30 cellular contexts compared by ENCODE assay signal in the genomic region with DNA sequence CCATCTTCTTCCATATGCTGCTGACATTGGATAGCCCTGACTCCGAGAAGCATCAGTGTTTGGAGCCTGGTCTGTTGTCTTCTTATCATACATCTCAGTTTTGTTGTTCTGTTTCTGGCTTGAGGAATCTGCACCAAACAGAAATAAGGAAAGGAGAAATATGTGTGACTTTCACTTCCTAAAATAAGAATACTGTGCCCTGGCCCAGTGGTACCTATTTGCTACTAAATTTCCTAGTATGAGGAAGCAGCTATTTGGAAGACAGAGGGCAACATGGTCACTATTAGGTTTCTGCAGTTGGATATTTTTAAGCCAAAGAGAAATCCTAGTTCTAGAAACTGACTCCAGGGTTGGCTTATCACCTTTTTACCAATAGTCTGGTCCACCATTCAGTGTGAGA. TPM values are rescaled to one million over a fixed set of nuclear protein-coding genes. Genes with fewer than 3 reads are reported as not detected.
"Had no signal": no experiment of that assay in that cellular context is flagged by ENCODE, and none has a peak within 500 bp of the region (broad histone marks: within the 10 kb centered on the region; RNA-seq: fewer than 3 reads in every experiment).

No MANE protein-coding gene starts in this region.

- H3K36me3 ChIP-seq: MG63 had no signal

- ATAC-seq: activated CD8-positive, alpha-beta memory T cell treated with anti-CD3 and anti-CD28 coated beads, Interleukin-2, amount 10 ng/mL, durations not matched to agents 7 days and 5 days; body of pancreas; Panc1; Right ventricle myocardium inferior had no signal

- H3K4me1 Mint-ChIP-seq: activated CD4-positive, alpha-beta T cell treated with anti-CD3 and anti-CD28 coated beads, Interleukin-2, amount 10 ng/mL, durations not matched to agents 24 days and 14 days; activated CD8-positive, alpha-beta memory T cell treated with anti-CD3 and anti-CD28 coated beads, Interleukin-2, amount 10 ng/mL, durations not matched to agents 7 days and 5 days; activated naive CD4-positive, alpha-beta T cell treated with anti-CD3 and anti-CD28 coated beads, Interleukin-2, amount 50 U/mL, for 24 hours had no signal

- H3K9me3 ChIP-seq: body of pancreas, MG63 had no signal

- H3K4me3 Mint-ChIP-seq: activated B cell treated with CpG ODN at 0.5 μM for 24 hours; activated CD4-positive, alpha-beta T cell treated with anti-CD3 and anti-CD28 coated beads, Interleukin-2, amount 10 ng/mL, durations not matched to agents 24 days and 14 days; activated CD8-positive, alpha-beta memory T cell treated with anti-CD3 and anti-CD28 coated beads, Interleukin-2, amount 10 ng/mL, durations not matched to agents 7 days and 5 days; activated naive CD4-positive, alpha-beta T cell treated with anti-CD3 and anti-CD28 coated beads, Interleukin-2, amount 50 U/mL, for 24 hours; activated T-cell treated with anti-CD3 and anti-CD28 coated beads, Interleukin-2, amount 50 U/mL, for 24 hours; activated T-helper 1 cell treated with anti-CD3 and anti-CD28 coated beads, Interleukin-12 subunit alpha, Interleukin-12 subunit beta, Interleukin-2, Interleukin-4 antibody, amounts not matched to agents 30 ng/mL and 10 ng/mL and 1 ng/mL, durations not matched to agents 14 hours and 24 hours and 36 hours; T-helper 1 cell treated with Interleukin-12 subunit alpha and Interleukin-12 subunit beta and Interleukin-4 antibody, amounts not matched to agents 30 μg/mL and 1 μg/mL, for 36 hours had no signal

- H3K27me3 Mint-ChIP-seq: activated B cell treated with CpG ODN at 0.5 μM for 24 hours had no signal

- H3K4me3 ChIP-seq: body of pancreas, MG63 had no signal

- H3K27ac ChIP-seq: body of pancreas had no signal

- DNase-seq: activated B cell treated with CpG ODN at 0.5 μM for 24 hours; activated CD4-positive, alpha-beta T cell treated with anti-CD3 and anti-CD28 coated beads for 1 hour; activated CD4-positive, alpha-beta T cell treated with anti-CD3 and anti-CD28 coated beads, Interleukin-2, amount 10 ng/mL, durations not matched to agents 24 days and 14 days; activated CD4-positive, alpha-beta T cell treated with anti-CD3 and anti-CD28 coated beads, Interleukin-2, amount 50 U/mL, for 48 hours; activated CD8-positive, alpha-beta memory T cell treated with anti-CD3 and anti-CD28 coated beads, Interleukin-2, amount 10 ng/mL, durations not matched to agents 7 days and 5 days; activated effector memory CD4-positive, alpha-beta T cell treated with Interleukin-2 at 50 U/mL for 16 hours; activated naive CD4-positive, alpha-beta T cell; activated T-cell treated with anti-CD3 and anti-CD28 coated beads, Interleukin-2, amount 50 U/mL, for 24 hours; aorta; body of pancreas; central memory CD4-positive, alpha-beta T cell; MG63; NCI-H1092; NCI-H1417; NCI-H1694; NCI-H2029; NCI-H510A treated with DMSO at 0.1 percent for 48 hours; NCI-H69; NK-92 treated with Interleukin-12 subunit alpha and Interleukin-12 subunit beta, amount 100 ng/mL, for 24 hours; OCI-M1; RPMI8226 had no signal

- H3K9me3 Mint-ChIP-seq: activated B cell treated with CpG ODN at 0.5 μM for 24 hours; activated CD4-positive, alpha-beta T cell treated with anti-CD3 and anti-CD28 coated beads, Interleukin-2, amount 10 ng/mL, durations not matched to agents 24 days and 14 days; activated naive CD4-positive, alpha-beta T cell treated with anti-CD3 and anti-CD28 coated beads, Interleukin-2, amount 50 U/mL, for 24 hours; activated T-cell treated with anti-CD3 and anti-CD28 coated beads, Interleukin-2, amount 50 U/mL, for 24 hours; activated T-helper 1 cell treated with anti-CD3 and anti-CD28 coated beads, Interleukin-12 subunit alpha, Interleukin-12 subunit beta, Interleukin-2, Interleukin-4 antibody, amounts not matched to agents 30 ng/mL and 10 ng/mL and 1 ng/mL, durations not matched to agents 14 hours and 24 hours and 36 hours; T-helper 1 cell treated with Interleukin-12 subunit alpha and Interleukin-12 subunit beta and Interleukin-4 antibody, amounts not matched to agents 30 μg/mL and 1 μg/mL, for 36 hours had no signal

- FAIRE-seq: TTC549 had no signal

- H3K4me1 ChIP-seq: body of pancreas had no signal

- H3K36me3 Mint-ChIP-seq: activated CD8-positive, alpha-beta memory T cell treated with anti-CD3 and anti-CD28 coated beads, Interleukin-2, amount 10 ng/mL, durations not matched to agents 7 days and 5 days; activated naive CD4-positive, alpha-beta T cell treated with anti-CD3 and anti-CD28 coated beads, Interleukin-2, amount 50 U/mL, for 24 hours had no signal

- H3K27ac Mint-ChIP-seq: activated B cell treated with CpG ODN at 0.5 μM for 24 hours; activated CD4-positive, alpha-beta T cell treated with anti-CD3 and anti-CD28 coated beads, Interleukin-2, amount 10 ng/mL, durations not matched to agents 24 days and 14 days; activated CD8-positive, alpha-beta memory T cell treated with anti-CD3 and anti-CD28 coated beads, Interleukin-2, amount 10 ng/mL, durations not matched to agents 7 days and 5 days; activated naive CD4-positive, alpha-beta T cell treated with anti-CD3 and anti-CD28 coated beads, Interleukin-2, amount 50 U/mL, for 24 hours; activated T-cell treated with anti-CD3 and anti-CD28 coated beads, Interleukin-2, amount 50 U/mL, for 24 hours; activated T-helper 1 cell treated with anti-CD3 and anti-CD28 coated beads, Interleukin-12 subunit alpha, Interleukin-12 subunit beta, Interleukin-2, Interleukin-4 antibody, amounts not matched to agents 30 ng/mL and 10 ng/mL and 1 ng/mL, durations not matched to agents 14 hours and 24 hours and 36 hours; T-helper 1 cell treated with Interleukin-12 subunit alpha and Interleukin-12 subunit beta and Interleukin-4 antibody, amounts not matched to agents 30 μg/mL and 1 μg/mL, for 36 hours had no signal

- H3K27me3 ChIP-seq: body of pancreas, MG63 had no signal

RNA-seq across cellular contexts. Expression of a gene that starts 16.8 kb away (rescaled TPM):
- total RNA-seq: activated B cell treated with CpG ODN at 0.5 μM for 24 hours; activated CD4-positive, alpha-beta T cell treated with anti-CD3 and anti-CD28 coated beads, Interleukin-2, amount 10 ng/mL, durations not matched to agents 24 days and 14 days; activated CD8-positive, alpha-beta memory T cell treated with anti-CD3 and anti-CD28 coated beads, Interleukin-2, amount 10 ng/mL, durations not matched to agents 7 days and 5 days; activated T-helper 1 cell treated with anti-CD3 and anti-CD28 coated beads, Interleukin-12 subunit alpha, Interleukin-12 subunit beta, Interleukin-2, Interleukin-4 antibody, amounts not matched to agents 30 ng/mL and 10 ng/mL and 1 ng/mL, durations not matched to agents 14 hours and 24 hours and 36 hours; aorta; body of pancreas; bronchial epithelial cell; chondrocyte; Right ventricle myocardium inferior; SK-MEL-5 had no signal
- polyA plus RNA-seq: aorta had no signal

RNA-seq across cellular contexts. Expression of a gene that starts 38.0 kb away (rescaled TPM):
- total RNA-seq: activated B cell treated with CpG ODN at 0.5 μM for 24 hours; activated CD4-positive, alpha-beta T cell treated with anti-CD3 and anti-CD28 coated beads, Interleukin-2, amount 10 ng/mL, durations not matched to agents 24 days and 14 days; activated CD8-positive, alpha-beta memory T cell treated with anti-CD3 and anti-CD28 coated beads, Interleukin-2, amount 10 ng/mL, durations not matched to agents 7 days and 5 days; activated T-helper 1 cell treated with anti-CD3 and anti-CD28 coated beads, Interleukin-12 subunit alpha, Interleukin-12 subunit beta, Interleukin-2, Interleukin-4 antibody, amounts not matched to agents 30 ng/mL and 10 ng/mL and 1 ng/mL, durations not matched to agents 14 hours and 24 hours and 36 hours; aorta; body of pancreas; bronchial epithelial cell; chondrocyte; Right ventricle myocardium inferior had no signal
- polyA plus RNA-seq: aorta had no signal
